Comparison of ENCODE assay signal across 11 cellular contexts in the genomic region with DNA sequence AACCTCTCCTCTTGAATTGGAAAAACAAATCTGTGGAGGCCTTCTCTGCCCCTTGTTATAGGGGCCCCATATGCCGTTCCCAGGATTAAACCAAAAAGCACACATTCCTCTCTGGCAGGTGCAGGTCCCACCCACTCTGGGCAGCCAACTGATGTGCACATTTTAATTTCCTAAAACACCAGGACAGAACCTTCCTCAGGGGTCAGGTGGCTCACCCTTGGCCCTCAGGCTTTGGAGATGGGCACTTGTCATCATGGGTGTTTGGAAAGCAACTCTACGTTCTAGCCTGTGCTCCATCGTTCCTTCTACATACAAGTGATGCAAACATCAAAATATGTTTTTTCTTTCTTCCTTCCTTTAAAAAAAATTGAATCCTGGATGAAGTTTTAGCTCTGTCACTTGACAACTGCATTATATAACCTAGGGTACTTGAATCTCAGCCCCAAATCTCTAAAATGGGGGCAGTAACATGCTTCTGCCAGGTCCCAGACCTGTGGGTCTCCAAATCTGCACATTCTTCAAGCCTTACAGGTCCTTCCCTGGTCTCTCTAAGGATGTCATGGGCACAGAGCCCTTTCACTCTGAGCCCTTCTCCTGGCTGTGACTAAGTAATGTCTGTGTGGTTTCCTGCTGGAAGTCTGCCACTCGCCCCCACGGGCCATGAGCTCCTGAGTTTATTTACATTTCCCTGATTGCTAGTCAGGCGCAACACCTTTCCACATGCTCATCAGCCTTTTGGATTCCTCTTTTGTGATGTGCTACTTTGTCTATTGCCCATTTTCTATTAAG. TPM values are rescaled to one million over a fixed set of nuclear protein-coding genes. Genes with fewer than 3 reads are reported as not detected.
DNase-seq lines count a peak whose midpoint lies in the region; ATAC-seq and TF ChIP-seq lines count a peak whose summit lies in the region.
"Had no signal": no experiment of that assay in that cellular context is flagged by ENCODE, and none has a peak within 500 bp of the region (broad histone marks: within the 10 kb centered on the region; RNA-seq: fewer than 3 reads in every experiment).

No MANE protein-coding gene starts in this region.

- H3K4me3 Mint-ChIP-seq in activated T-cell treated with anti-CD3 and anti-CD28 coated beads, Interleukin-2, amount 50 U/mL, for 24 hours = no peak overlapping the region
- H3K4me3 Mint-ChIP-seq: effector memory CD8-positive, alpha-beta T cell had no signal

- no peak overlapping the region for H3K27ac Mint-ChIP-seq in activated T-cell treated with anti-CD3 and anti-CD28 coated beads, Interleukin-2, amount 50 U/mL, for 24 hours
- H3K27ac Mint-ChIP-seq: effector memory CD8-positive, alpha-beta T cell had no signal

- H4K20me1 ChIP-seq in HCT116 (ENCODE audit: insufficient read depth) = no peaks in the 10 kb centered on the region

- peaks cover 30% of the 10 kb centered on the region for H3K36me3 Mint-ChIP-seq in activated T-cell treated with anti-CD3 and anti-CD28 coated beads, Interleukin-2, amount 50 U/mL, for 24 hours (ENCODE audit: low read depth)

- CTCF ChIA-PET in HCT116 (lab: Charles Lee) = no interaction called here

- H3K79me2 ChIP-seq in HCT116 (ENCODE audit: insufficient read depth, low read length) = no peaks in the 10 kb centered on the region

- no peak overlapping the region for H3K4me3 ChIP-seq in HCT116 (replicated peaks in 1 of 2; ENCODE audit: low read depth in 1 of 2, low read length in 2 of 2)

- RAD21 ChIA-PET in HCT116 (lab: Charles Lee; ENCODE audit: low non-redundant PET in 1 of 2, low total read pairs in 2 of 2, uncharacterized antibody in 2 of 2, unreplicated experiment in 2 of 2) = no interaction called here

- peaks cover 5% of the 10 kb centered on the region for H3K4me1 Mint-ChIP-seq in activated T-cell treated with anti-CD3 and anti-CD28 coated beads, Interleukin-2, amount 50 U/mL, for 24 hours (ENCODE audit: low read depth)

- no peaks in the 10 kb centered on the region for H3K27me3 Mint-ChIP-seq in activated T-cell treated with anti-CD3 and anti-CD28 coated beads, Interleukin-2, amount 50 U/mL, for 24 hours

- intact Hi-C loops in HCT116 (cut with micrococcal nuclease) = no loop called here

- no peaks in the 10 kb centered on the region for H3K4me1 ChIP-seq in HCT116 (ENCODE audit: control insufficient read depth in 1 of 2, insufficient read depth in 2 of 2, low read length in 2 of 2)

- H3K27me3 ChIP-seq in HCT116 (ENCODE audit: insufficient read depth, low read length) = no peaks in the 10 kb centered on the region

- POLR2A ChIA-PET in HCT116 (lab: Charles Lee) = no interaction called here

- H3K9ac ChIP-seq in HCT116 (ENCODE audit: low read length) = no peak overlapping the region

- H2AFZ ChIP-seq in HCT116 (ENCODE audit: low read depth, low read length, poor library complexity, severe bottlenecking) = no peak overlapping the region

- ATAC-seq in HCT116 = peak; percentile 27; the same call in 1 of the 2 replicates
- no peak for ATAC-seq in esophagus mucosa
- no peak for ATAC-seq in GM18870 (IDR thresholded peaks at IDR 0.05; ENCODE audit: unreplicated experiment)
- ATAC-seq: effector memory CD8-positive, alpha-beta T cell had no signal

- TF ChIP-seq RAD21 in HCT116 (IDR thresholded peaks at IDR 0.05; ENCODE audit: low read depth) = no peak

- H3K9me3 ChIP-seq in HCT116 (ENCODE audit: control insufficient read depth in 1 of 2, insufficient read depth in 1 of 2, low read depth in 1 of 2, low read length in 2 of 2) = peaks cover 4% of the 10 kb centered on the region in 2 experiments; a peak in 2 of 4 replicates

- TF ChIP-seq CTCF in AG09319 (IDR thresholded peaks at IDR 0.05; ENCODE audit: low read depth, low read length) (no peak), HCT116 (IDR thresholded peaks at IDR 0.05 in 2 of 3, conservative IDR thresholded peaks at IDR 0.05 in 1 of 3; ENCODE audit: borderline replicate concordance in 1 of 3, insufficient read depth in 1 of 3, low read depth in 2 of 3, low read length in 2 of 3) (no peak)

- no peak overlapping the region for H3K4me2 ChIP-seq in HCT116 (ENCODE audit: low read length)

- peak; percentile 15 for DNase-seq in AG09319 (ENCODE audit: extremely low read depth, low read depth)
- no peak for DNase-seq in HCT116 (ENCODE audit: low read depth, low spot score)
- DNase-seq in UCSD-AML1 (lab: John Stamatoyannopoulos, UW; ENCODE audit: unreplicated experiment) = peak; percentile 44
- DNase-seq in islet precursor cell = peak; percentile 65
- no peak for DNase-seq in activated T-cell treated with anti-CD3 and anti-CD28 coated beads, Interleukin-2, amount 50 U/mL, for 24 hours
- DNase-seq in occipital lobe (lab: John Stamatoyannopoulos, UW) = no peak
- DNase-seq: effector memory CD8-positive, alpha-beta T cell; WERI-Rb-1 had no signal

- no peak overlapping the region for H3K27ac ChIP-seq in HCT116 (ENCODE audit: low read depth, low read length)
- H3K27ac ChIP-seq: C4-2B, WERI-Rb-1 had no signal

- H3K9me3 Mint-ChIP-seq in activated T-cell treated with anti-CD3 and anti-CD28 coated beads, Interleukin-2, amount 50 U/mL, for 24 hours = peaks cover 1% of the 10 kb centered on the region

- TF ChIP-seq POLR2A in HCT116 (IDR thresholded peaks at IDR 0.05; ENCODE audit: borderline replicate concordance, extremely low read depth, insufficient read depth, insufficient read length) = no peak

- no TSS peak for BruUV-seq in HCT116 (replicated peaks; lab: Mats Ljungman, UMichigan)

- no peaks in the 10 kb centered on the region for H3K9me2 ChIP-seq in HCT116 (ENCODE audit: insufficient read depth)

- no peaks in the 10 kb centered on the region for H3K36me3 ChIP-seq in HCT116 (ENCODE audit: control insufficient read depth in 1 of 2, insufficient read depth in 2 of 2, low read length in 2 of 2)
- H3K36me3 ChIP-seq: WERI-Rb-1 had no signal

TF ChIP-seq in HCT116, 20 proteins besides CTCF, POLR2A, EP300 and RAD21:
- TF ChIP-seq SIN3A (IDR thresholded peaks at IDR 0.05; ENCODE audit: low read depth) = no peak
- no peak for TF ChIP-seq YY1 (IDR thresholded peaks at IDR 0.05; ENCODE audit: extremely low read depth, insufficient replicate concordance, low read depth, low read length)
- no peak for TF ChIP-seq ZBTB33 (IDR thresholded peaks at IDR 0.05; ENCODE audit: extremely low read depth, insufficient replicate concordance, low read length)
- no peak for TF ChIP-seq EZH2phosphoT487 (IDR thresholded peaks at IDR 0.05; ENCODE audit: borderline replicate concordance)
- TF ChIP-seq CBX3 (IDR thresholded peaks at IDR 0.05; ENCODE audit: low read depth) = no peak
- TF ChIP-seq ELF1 (IDR thresholded peaks at IDR 0.05; ENCODE audit: borderline replicate concordance, low read depth) = no peak
- no peak for TF ChIP-seq SRF (IDR thresholded peaks at IDR 0.05; ENCODE audit: low read depth)
- TF ChIP-seq ATF3 (IDR thresholded peaks at IDR 0.05) = no peak
- no peak for TF ChIP-seq CEBPB (IDR thresholded peaks at IDR 0.05; ENCODE audit: low read depth)
- TF ChIP-seq TCF7L2 (IDR thresholded peaks at IDR 0.05; ENCODE audit: borderline replicate concordance, extremely low read depth, insufficient read depth, insufficient read length) = no peak
- TF ChIP-seq SP1 (IDR thresholded peaks at IDR 0.05; ENCODE audit: low read depth) = no peak
- TF ChIP-seq ZNF274 (IDR thresholded peaks at IDR 0.05; ENCODE audit: low read depth, low read length) = no peak
- TF ChIP-seq POLR2AphosphoS5 (IDR thresholded peaks at IDR 0.05; ENCODE audit: low read depth, low read length) = no peak
- no peak for TF ChIP-seq JUND (IDR thresholded peaks at IDR 0.05)
- TF ChIP-seq EGR1 (IDR thresholded peaks at IDR 0.05; ENCODE audit: low read depth) = no peak

RNA-seq across cellular contexts. Expression of gene KCNQ1OT1, which starts 43.8 kb away (rescaled TPM):
- total RNA-seq in HCT116 (2021; ENCODE audit: unreplicated experiment) (1.1 TPM), esophagus mucosa (0.60 TPM), occipital lobe (2.8 TPM)
- polyA plus RNA-seq in HCT116 (2012) = 0.09 and 0.11 TPM in 2 replicates

Comparison
In these comparisons a context has a peak if more than half of its experiments do, and no peak if none do; other contexts are left out.
1. DNase-seq: peak in AG09319 (single experiment), UCSD-AML1 (single experiment) and islet precursor cell (single experiment); none in HCT116 (single experiment), activated T-cell treated with anti-CD3 and anti-CD28 coated beads, Interleukin-2, amount 50 U/mL, for 24 hours (single experiment) and occipital lobe (single experiment).